In genomic region chr3:106611123-106611522, GRCh38 we compare ENCODE assay signal across 17 cellular contexts.
"Had no signal": no experiment of that assay in that cellular context is flagged by ENCODE, and none has a peak within 500 bp of the region (broad histone marks: within the 10 kb centered on the region; RNA-seq: fewer than 3 reads in every experiment).

No MANE protein-coding gene starts in this region.

- H3K27me3 ChIP-seq: sigmoid colon, spleen, thyroid gland had no signal

- H3K9me3 ChIP-seq: sigmoid colon, SK-N-SH, thyroid gland had no signal

- ATAC-seq: esophagus mucosa; naive thymus-derived CD8-positive, alpha-beta T cell; stimulated activated memory B cell treated with anti-CD40 and anti-IgM and Interleukin-4, amounts not matched to agents 10 μg/mL and 1 μg/mL and 100 μg/mL, for 72 hours had no signal

- H3K4me1 ChIP-seq: thyroid gland had no signal

- H3K4me1 Mint-ChIP-seq: stimulated activated memory B cell treated with anti-CD40 and anti-IgM and Interleukin-4, amounts not matched to agents 10 μg/mL and 1 μg/mL and 100 μg/mL, for 72 hours had no signal

- H3K27ac Mint-ChIP-seq: stimulated activated memory B cell treated with anti-CD40 and anti-IgM and Interleukin-4, amounts not matched to agents 10 μg/mL and 1 μg/mL and 100 μg/mL, for 72 hours; T-helper 2 cell treated with Interferon-gamma antibody and Interleukin-4, amounts not matched to agents 5 μg/mL and 100 μg/mL, for 36 hours had no signal

- H3K36me3 Mint-ChIP-seq: stimulated activated memory B cell treated with anti-CD40 and anti-IgM and Interleukin-4, amounts not matched to agents 10 μg/mL and 1 μg/mL and 100 μg/mL, for 72 hours had no signal

- H3K4me3 ChIP-seq: sigmoid colon, spleen, thyroid gland had no signal

- H3K36me3 ChIP-seq: sigmoid colon, spleen, thyroid gland had no signal

- H3K27ac ChIP-seq: sigmoid colon, spleen, thyroid gland had no signal

- H3K9ac ChIP-seq: SK-N-SH had no signal

- DNase-seq: activated naive CD4-positive, alpha-beta T cell; activated T-cell treated with anti-CD3 and anti-CD28 coated beads for 4 hours; aorta; cerebellar nuclear complex; effector CD4-positive, alpha-beta T cell; left ventricle myocardium superior; mesendoderm; naive thymus-derived CD8-positive, alpha-beta T cell; posterior cingulate gyrus; sigmoid colon; SK-N-SH; spleen; stimulated activated CD4-positive, alpha-beta T cell treated with anti-CD3 and anti-CD28 coated beads, Interleukin-4, amount 100 ng/mL, for 4 hours; thyroid gland had no signal

- H3K4me3 Mint-ChIP-seq: naive thymus-derived CD8-positive, alpha-beta T cell; stimulated activated memory B cell treated with anti-CD40 and anti-IgM and Interleukin-4, amounts not matched to agents 10 μg/mL and 1 μg/mL and 100 μg/mL, for 72 hours; T-helper 2 cell treated with Interferon-gamma antibody and Interleukin-4, amounts not matched to agents 5 μg/mL and 100 μg/mL, for 36 hours had no signal

- H3K27me3 Mint-ChIP-seq: naive thymus-derived CD8-positive, alpha-beta T cell; stimulated activated memory B cell treated with anti-CD40 and anti-IgM and Interleukin-4, amounts not matched to agents 10 μg/mL and 1 μg/mL and 100 μg/mL, for 72 hours had no signal
